In genomic region chr1:32138965-32139364, GRCh38 we compare ENCODE assay signal across 1 cellular context.
TF ChIP-seq lines count a peak whose summit lies in the region.

No MANE protein-coding gene starts in this region.

TF ChIP-seq in K562, 482 proteins besides CTCF, POLR2A, EP300 and RAD21 (continued from another document):
- no peak for TF ChIP-seq CHD2 (IDR thresholded peaks at IDR 0.05; ENCODE audit: low read depth, low read length)
- TF ChIP-seq THRAP3 (IDR thresholded peaks at IDR 0.05; ENCODE audit: borderline replicate concordance) = no peak
- no peak for TF ChIP-seq ARID3A (IDR thresholded peaks at IDR 0.05; ENCODE audit: borderline replicate concordance, low read depth, low read length)
